ENCODE assay signal across 1 cellular context in the genomic region with DNA sequence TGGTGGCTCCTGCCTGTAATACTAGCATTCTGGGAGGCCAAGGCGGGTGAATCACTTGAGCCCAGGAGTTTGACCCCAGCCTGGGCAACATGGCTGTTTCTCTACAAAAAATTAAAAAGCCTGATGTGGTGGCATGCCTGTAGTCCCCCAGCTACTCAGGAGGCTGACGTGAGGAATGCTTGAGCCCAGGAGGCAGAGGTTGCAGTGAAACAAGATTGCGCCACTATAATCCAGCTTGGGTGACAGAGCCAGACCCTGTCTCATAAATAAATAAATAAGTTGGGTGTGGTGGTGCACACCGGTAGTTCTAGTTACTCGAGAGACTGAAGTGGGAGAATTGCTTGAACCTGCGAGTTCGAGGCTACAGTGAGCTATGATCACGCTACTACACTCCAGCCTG.
TF ChIP-seq lines count a peak whose summit lies in the region.

No MANE protein-coding gene starts in this region.

TF ChIP-seq in WTC11, 78 proteins besides CTCF, POLR2A, EP300 and RAD21 (continued from another document):
- TF ChIP-seq ZNF317 (CRISPR knock-in tag; IDR thresholded peaks at IDR 0.05; ENCODE audit: borderline replicate concordance, low read depth) (no peak), NR1H2 (CRISPR knock-in tag; IDR thresholded peaks at IDR 0.05) (no peak), SMAD3 (CRISPR knock-in tag; IDR thresholded peaks at IDR 0.05; ENCODE audit: borderline replicate concordance) (no peak), ATF3 (CRISPR knock-in tag; conservative IDR thresholded peaks at IDR 0.05) (no peak), FOXP1 (CRISPR knock-in tag; IDR thresholded peaks at IDR 0.05; ENCODE audit: borderline replicate concordance) (no peak), SP1 (CRISPR knock-in tag; conservative IDR thresholded peaks at IDR 0.05) (no peak), MXD4 (CRISPR knock-in tag; IDR thresholded peaks at IDR 0.05; ENCODE audit: borderline replicate concordance) (no peak), PRDM15 (CRISPR knock-in tag; IDR thresholded peaks at IDR 0.05) (no peak), ZBTB21 (CRISPR knock-in tag; IDR thresholded peaks at IDR 0.05; ENCODE audit: borderline replicate concordance) (no peak), RORB (CRISPR knock-in tag; IDR thresholded peaks at IDR 0.05) (no peak), TCF7 (CRISPR knock-in tag; IDR thresholded peaks at IDR 0.05; ENCODE audit: low read depth) (no peak), ZNF423 (CRISPR knock-in tag; IDR thresholded peaks at IDR 0.05) (no peak), ZNF263 (CRISPR knock-in tag; IDR thresholded peaks at IDR 0.05; ENCODE audit: low read depth) (no peak), MYBL2 (CRISPR knock-in tag; IDR thresholded peaks at IDR 0.05) (no peak), SOX15 (CRISPR knock-in tag; IDR thresholded peaks at IDR 0.05) (no peak)
- TF ChIP-seq, protein P1, sequence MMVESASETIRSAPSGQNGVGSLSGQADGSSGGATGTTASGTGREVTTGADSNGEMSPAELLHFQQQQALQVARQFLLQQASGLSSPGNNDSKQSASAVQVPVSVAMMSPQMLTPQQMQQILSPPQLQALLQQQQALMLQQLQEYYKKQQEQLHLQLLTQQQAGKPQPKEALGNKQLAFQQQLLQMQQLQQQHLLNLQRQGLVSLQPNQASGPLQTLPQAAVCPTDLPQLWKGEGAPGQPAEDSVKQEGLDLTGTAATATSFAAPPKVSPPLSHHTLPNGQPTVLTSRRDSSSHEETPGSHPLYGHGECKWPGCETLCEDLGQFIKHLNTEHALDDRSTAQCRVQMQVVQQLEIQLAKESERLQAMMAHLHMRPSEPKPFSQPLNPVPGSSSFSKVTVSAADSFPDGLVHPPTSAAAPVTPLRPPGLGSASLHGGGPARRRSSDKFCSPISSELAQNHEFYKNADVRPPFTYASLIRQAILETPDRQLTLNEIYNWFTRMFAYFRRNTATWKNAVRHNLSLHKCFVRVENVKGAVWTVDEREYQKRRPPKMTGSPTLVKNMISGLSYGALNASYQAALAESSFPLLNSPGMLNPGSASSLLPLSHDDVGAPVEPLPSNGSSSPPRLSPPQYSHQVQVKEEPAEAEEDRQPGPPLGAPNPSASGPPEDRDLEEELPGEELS (CRISPR knock-in tag; IDR thresholded peaks at IDR 0.05) = no peak
- TF ChIP-seq, protein P2, sequence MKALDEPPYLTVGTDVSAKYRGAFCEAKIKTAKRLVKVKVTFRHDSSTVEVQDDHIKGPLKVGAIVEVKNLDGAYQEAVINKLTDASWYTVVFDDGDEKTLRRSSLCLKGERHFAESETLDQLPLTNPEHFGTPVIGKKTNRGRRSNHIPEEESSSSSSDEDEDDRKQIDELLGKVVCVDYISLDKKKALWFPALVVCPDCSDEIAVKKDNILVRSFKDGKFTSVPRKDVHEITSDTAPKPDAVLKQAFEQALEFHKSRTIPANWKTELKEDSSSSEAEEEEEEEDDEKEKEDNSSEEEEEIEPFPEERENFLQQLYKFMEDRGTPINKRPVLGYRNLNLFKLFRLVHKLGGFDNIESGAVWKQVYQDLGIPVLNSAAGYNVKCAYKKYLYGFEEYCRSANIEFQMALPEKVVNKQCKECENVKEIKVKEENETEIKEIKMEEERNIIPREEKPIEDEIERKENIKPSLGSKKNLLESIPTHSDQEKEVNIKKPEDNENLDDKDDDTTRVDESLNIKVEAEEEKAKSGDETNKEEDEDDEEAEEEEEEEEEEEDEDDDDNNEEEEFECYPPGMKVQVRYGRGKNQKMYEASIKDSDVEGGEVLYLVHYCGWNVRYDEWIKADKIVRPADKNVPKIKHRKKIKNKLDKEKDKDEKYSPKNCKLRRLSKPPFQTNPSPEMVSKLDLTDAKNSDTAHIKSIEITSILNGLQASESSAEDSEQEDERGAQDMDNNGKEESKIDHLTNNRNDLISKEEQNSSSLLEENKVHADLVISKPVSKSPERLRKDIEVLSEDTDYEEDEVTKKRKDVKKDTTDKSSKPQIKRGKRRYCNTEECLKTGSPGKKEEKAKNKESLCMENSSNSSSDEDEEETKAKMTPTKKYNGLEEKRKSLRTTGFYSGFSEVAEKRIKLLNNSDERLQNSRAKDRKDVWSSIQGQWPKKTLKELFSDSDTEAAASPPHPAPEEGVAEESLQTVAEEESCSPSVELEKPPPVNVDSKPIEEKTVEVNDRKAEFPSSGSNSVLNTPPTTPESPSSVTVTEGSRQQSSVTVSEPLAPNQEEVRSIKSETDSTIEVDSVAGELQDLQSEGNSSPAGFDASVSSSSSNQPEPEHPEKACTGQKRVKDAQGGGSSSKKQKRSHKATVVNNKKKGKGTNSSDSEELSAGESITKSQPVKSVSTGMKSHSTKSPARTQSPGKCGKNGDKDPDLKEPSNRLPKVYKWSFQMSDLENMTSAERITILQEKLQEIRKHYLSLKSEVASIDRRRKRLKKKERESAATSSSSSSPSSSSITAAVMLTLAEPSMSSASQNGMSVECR (CRISPR knock-in tag; IDR thresholded peaks at IDR 0.05; ENCODE audit: borderline replicate concordance) = no peak
